13 cellular contexts compared by ENCODE assay signal in genomic region chr14:61516957-61517356, GRCh38.
A peak's percentile ranks its signal among the peaks of the same experiment; 100 is the strongest.
DNase-seq lines count a peak whose midpoint lies in the region; ATAC-seq, FAIRE-seq and TF ChIP-seq lines count a peak whose summit lies in the region.
"Had no signal": no experiment of that assay in that cellular context is flagged by ENCODE, and none has a peak within 500 bp of the region (broad histone marks: within the 10 kb centered on the region; RNA-seq: fewer than 3 reads in every experiment).

No MANE protein-coding gene starts in this region.

- POLR2A ChIA-PET in A673 (lab: Charles Lee; ENCODE audit: low non-redundant PET): no interaction called here

- no peak overlapping the region for H3K4me3 Mint-ChIP-seq in activated T-cell treated with anti-CD3 and anti-CD28 coated beads, Interleukin-2, amount 50 U/mL, for 24 hours
- H3K4me3 Mint-ChIP-seq in astrocyte (ENCODE audit: unreplicated experiment): no peak overlapping the region

- no peaks in the 10 kb centered on the region for H3K79me2 ChIP-seq in astrocyte (ENCODE audit: insufficient read depth, low read length)

- peaks cover 89% of the 10 kb centered on the region for H3K4me1 Mint-ChIP-seq in activated T-cell treated with anti-CD3 and anti-CD28 coated beads, Interleukin-2, amount 50 U/mL, for 24 hours (ENCODE audit: low read depth)
- H3K4me1 Mint-ChIP-seq in astrocyte (ENCODE audit: low read depth, unreplicated experiment): peaks cover 13% of the 10 kb centered on the region

- peak; percentile 11 for ATAC-seq in left colon
- no peak for ATAC-seq in GM19324 (IDR thresholded peaks at IDR 0.05; ENCODE audit: low FRiP score, unreplicated experiment)

- H3K9me3 ChIP-seq in astrocyte (ENCODE audit: insufficient read depth, low read depth, low read length): no peaks in the 10 kb centered on the region
- no peaks in the 10 kb centered on the region for H3K9me3 ChIP-seq in suprapubic skin
- H3K9me3 ChIP-seq in A673 (ENCODE audit: low read depth, low read length, poor library complexity, severe bottlenecking): no peaks in the 10 kb centered on the region
- H3K9me3 ChIP-seq: ascending aorta, uterus had no signal

- H3K9ac ChIP-seq in astrocyte (ENCODE audit: low read length): no peak overlapping the region

- H3K36me3 Mint-ChIP-seq in activated T-cell treated with anti-CD3 and anti-CD28 coated beads, Interleukin-2, amount 50 U/mL, for 24 hours (ENCODE audit: low read depth): peaks cover 82% of the 10 kb centered on the region
- no peaks in the 10 kb centered on the region for H3K36me3 Mint-ChIP-seq in astrocyte (ENCODE audit: low read depth, unreplicated experiment)

- no peak for TF ChIP-seq EP300 in suprapubic skin (IDR thresholded peaks at IDR 0.05)

- H3K27ac ChIP-seq in astrocyte (ENCODE audit: low read depth, low read length): no peak overlapping the region
- H3K27ac ChIP-seq in suprapubic skin: peak overlapping the region; percentile 66
- H3K27ac ChIP-seq in A673 (ENCODE audit: low read depth, low read length, poor library complexity, severe bottlenecking): no peak overlapping the region
- H3K27ac ChIP-seq: ascending aorta, SK-N-MC, uterus had no signal

- no peak for FAIRE-seq in astrocyte (lab: Jason Lieb, UNC)

- WGBS in suprapubic skin: 79% methylated on average over 5 of the region's 5 CpGs

- H3K4me1 ChIP-seq in astrocyte (ENCODE audit: insufficient read depth, low read length) (peaks cover 12% of the 10 kb centered on the region), suprapubic skin (peaks cover 70% of the 10 kb centered on the region), A673 (ENCODE audit: insufficient read depth, low read length, poor library complexity, severe bottlenecking) (no peaks in the 10 kb centered on the region)
- H3K4me1 ChIP-seq: uterus had no signal

- H3K4me2 ChIP-seq in astrocyte (ENCODE audit: low read length): no peak overlapping the region

- H3K27me3 ChIP-seq in astrocyte (ENCODE audit: insufficient read depth, low read length) (peaks cover 3% of the 10 kb centered on the region), suprapubic skin (no peaks in the 10 kb centered on the region), A673 (replicated peaks; ENCODE audit: insufficient read depth, low read depth, low read length, poor library complexity) (no peaks in the 10 kb centered on the region)
- H3K27me3 ChIP-seq: ascending aorta, uterus had no signal

- H3K36me3 ChIP-seq in astrocyte (ENCODE audit: insufficient read depth, low read length) (no peaks in the 10 kb centered on the region), suprapubic skin (no peaks in the 10 kb centered on the region), A673 (ENCODE audit: insufficient read depth, low read length, poor library complexity, severe bottlenecking) (no peaks in the 10 kb centered on the region)
- H3K36me3 ChIP-seq: ascending aorta, uterus had no signal

- TF ChIP-seq CTCF in astrocyte (IDR thresholded peaks at IDR 0.05; ENCODE audit: insufficient read depth, low read depth, low read length): no peak
- TF ChIP-seq CTCF in suprapubic skin (IDR thresholded peaks at IDR 0.05): no peak
- no peak for TF ChIP-seq CTCF in A673 (conservative IDR thresholded peaks at IDR 0.05; ENCODE audit: low read depth, low read length)

- BruUV-seq in A673 (replicated peaks; lab: Mats Ljungman, UMichigan): no TSS peak

- H3K4me3 ChIP-seq in astrocyte (ENCODE audit: insufficient read depth, low read depth, low read length): no peak overlapping the region
- H3K4me3 ChIP-seq in suprapubic skin: no peak overlapping the region
- H3K4me3 ChIP-seq in A673 (ENCODE audit: low read depth, low read length, poor library complexity, severe bottlenecking): no peak overlapping the region
- H3K4me3 ChIP-seq: ascending aorta, SK-N-MC, uterus had no signal

- TF ChIP-seq POLR2A in suprapubic skin (IDR thresholded peaks at IDR 0.05): no peak

- no peak overlapping the region for H2AFZ ChIP-seq in astrocyte (ENCODE audit: low read depth, low read length)

- intact Hi-C loops in left colon (cut with DNase I, micrococcal nuclease): no loop called here
- intact Hi-C loops in A673 (cut with micrococcal nuclease; ENCODE audit: unreplicated experiment): no loop called here

- CTCF ChIA-PET in A673 (lab: Charles Lee): no interaction called here

- H4K20me1 ChIP-seq in astrocyte (ENCODE audit: insufficient read depth, low read length): no peaks in the 10 kb centered on the region

- H3K9me3 Mint-ChIP-seq in activated T-cell treated with anti-CD3 and anti-CD28 coated beads, Interleukin-2, amount 50 U/mL, for 24 hours: no peaks in the 10 kb centered on the region
- H3K9me3 Mint-ChIP-seq in astrocyte (ENCODE audit: unreplicated experiment): no peaks in the 10 kb centered on the region

- peak overlapping the region; percentile 92 for H3K27ac Mint-ChIP-seq in activated T-cell treated with anti-CD3 and anti-CD28 coated beads, Interleukin-2, amount 50 U/mL, for 24 hours
- H3K27ac Mint-ChIP-seq in astrocyte (ENCODE audit: unreplicated experiment): no peak overlapping the region

- DNase-seq in activated T-cell treated with anti-CD3 and anti-CD28 coated beads, Interleukin-2, amount 50 U/mL, for 24 hours: no peak
- DNase-seq in activated T-cell treated with anti-CD3 and anti-CD28 coated beads, Interleukin-2, amount 50 U/mL, for 48 hours: no peak
- DNase-seq in astrocyte (ENCODE audit: low read depth) (peak; percentile 63), left colon (no peak), suprapubic skin (ENCODE audit: low spot score in 2 of 2) (no peak), NCI-H1930 (lab: John Stamatoyannopoulos, UW) (no peak), A673 (ENCODE audit: low spot score) (no peak)
- DNase-seq: activated CD4-positive, alpha-beta T cell treated with anti-CD3 and anti-CD28 coated beads for 48 hours; kidney glomerular epithelial cell; uterus had no signal

- no peaks in the 10 kb centered on the region for H3K27me3 Mint-ChIP-seq in activated T-cell treated with anti-CD3 and anti-CD28 coated beads, Interleukin-2, amount 50 U/mL, for 24 hours
- H3K27me3 Mint-ChIP-seq in astrocyte (ENCODE audit: low read depth, unreplicated experiment): no peaks in the 10 kb centered on the region
